ENCODE assay signal across 8 cellular contexts in the genomic region with DNA sequence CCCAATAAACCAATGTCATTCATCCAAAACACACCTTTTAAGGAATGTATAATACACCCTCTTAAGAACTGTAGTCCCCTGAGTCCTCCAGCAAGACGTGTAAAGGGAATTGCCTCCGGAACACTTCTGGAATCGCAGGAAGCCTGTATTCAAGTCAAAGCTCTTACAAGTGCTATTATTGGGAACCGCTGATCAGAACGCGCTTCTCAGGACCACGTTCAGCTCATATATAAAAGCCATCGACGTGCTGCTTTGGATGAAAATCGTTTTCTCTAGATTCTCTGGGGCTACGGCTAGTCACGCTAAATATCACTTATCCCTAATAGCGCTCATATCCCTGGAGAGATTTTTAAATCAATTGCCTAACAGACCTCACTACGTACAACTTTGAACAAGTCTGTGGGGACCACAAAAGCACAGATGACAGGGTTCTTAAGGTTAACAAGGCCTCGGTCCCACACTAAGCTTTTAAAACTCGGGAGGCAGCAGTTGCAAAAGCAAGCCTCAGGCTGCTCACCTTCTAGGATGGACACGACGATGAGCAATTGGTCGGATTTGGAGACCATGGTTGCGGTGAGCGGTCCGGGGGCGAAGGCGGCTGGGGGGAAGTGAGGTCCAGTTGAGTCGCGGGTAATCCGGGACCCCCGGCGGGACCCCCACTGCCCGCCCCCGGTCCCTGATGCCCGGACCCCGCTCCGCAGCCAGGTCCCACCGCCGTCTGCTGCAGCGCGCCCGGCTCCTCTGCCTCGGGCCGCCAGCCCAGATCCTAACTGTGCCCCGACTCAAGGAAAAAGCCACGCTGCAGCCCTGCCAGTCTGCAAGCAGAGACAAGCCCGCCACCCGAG. TPM values are rescaled to one million over a fixed set of nuclear protein-coding genes. Genes with fewer than 3 reads are reported as not detected.
DNase-seq lines count a peak whose midpoint lies in the region; ATAC-seq, FAIRE-seq and TF ChIP-seq lines count a peak whose summit lies in the region.

No MANE protein-coding gene starts in this region.

- 0% methylated on average over 26 of the region's 45 CpGs for WGBS in GM12878 (ENCODE audit: insufficient coverage, insufficient replicate concordance, low lambda C conversion rate, missing lambda C conversion rate)
- 0 to 1% (median 1%) methylated on average over 27 to 45 of the region's 45 CpGs for WGBS in small intestine, 3 donors

- RAD21 ChIA-PET in GM12878 (lab: Charles Lee; ENCODE audit: unreplicated experiment): interaction anchor here (0.9 to 4.0 kb wide), 24 partner anchors 10 to 189 kb away, joined by 3 to 30 read pairs (median 6); partner anchors contain the start of gene CSNK1G3

- SMC1A ChIA-PET in GM12878 (lab: Charles Lee; ENCODE audit: uncharacterized antibody, unreplicated experiment): interaction anchor here (0.6 to 6.9 kb wide), 34 partner anchors 10 to 720 kb away, joined by 3 to 52 read pairs (median 5); partner anchors contain the start of gene CSNK1G3

- H3K4me2 ChIP-seq in GM12878 (ENCODE audit: control insufficient read depth, insufficient read depth): peak overlapping the region; percentile 81

- no peak for FAIRE-seq in GM12878 (lab: Jason Lieb, UNC)
- no peak for FAIRE-seq in small intestine (lab: Jason Lieb, UNC)

- in situ Hi-C loops in GM12878 (cut with MboI): loop anchor here (25.0 kb wide), 1 partner anchor 190 kb away; no protein-coding TSS in a partner anchor

- H3K27me3 ChIP-seq in A673 (replicated peaks; ENCODE audit: insufficient read depth, low read depth, low read length, poor library complexity) (no peaks in the 10 kb centered on the region), GM12878 (replicated peaks in 1 of 2; ENCODE audit: control insufficient read depth in 2 of 2, insufficient read depth in 2 of 2, low read length in 1 of 2) (no peaks in the 10 kb centered on the region), small intestine (ENCODE audit: control insufficient read depth in 2 of 2, insufficient read depth in 2 of 2, low read length in 2 of 2) (no peaks in the 10 kb centered on the region)

- peak overlapping the region; percentile 72 for H3K9ac ChIP-seq in GM12878 (ENCODE audit: control insufficient read depth, insufficient read depth, low read length)

- DNase-seq in A673 (ENCODE audit: low spot score) (peak; percentile 22), ELR (ENCODE audit: low read depth) (peak; percentile 57), NCI-H187 treated with DMSO at 0.1 percent for 48 hours (lab: John Stamatoyannopoulos, UW) (peak; percentile 1), GM12878 (ENCODE audit: low read depth, low spot score) (no peak), small intestine (peak; percentile 42), NCI-H146 treated with DMSO at 0.1 percent for 48 hours (lab: John Stamatoyannopoulos, UW; ENCODE audit: unreplicated experiment) (no peak)

- TF ChIP-seq POLR2A in GM12878 (IDR thresholded peaks at IDR 0.05; ENCODE audit: low read depth, low read length): no peak

- TF ChIP-seq CTCF in A673 (conservative IDR thresholded peaks at IDR 0.05; ENCODE audit: low read depth, low read length) (no peak), GM12878 (IDR thresholded peaks at IDR 0.05 in 2 of 3, conservative IDR thresholded peaks at IDR 0.05 in 1 of 3; ENCODE audit: control insufficient read depth in 2 of 3, extremely low read depth in 1 of 3, insufficient read depth in 1 of 3, low read depth in 3 of 3, low read length in 3 of 3) (no peak)

- H3K4me3 ChIP-seq in A673 (ENCODE audit: low read depth, low read length, poor library complexity, severe bottlenecking) (peak overlapping the region; percentile 86), GM12878 (peak overlapping the region; percentile 83), iPS-11a (ENCODE audit: low read depth, low read length) (peak overlapping the region; percentile 81), small intestine (ENCODE audit: low read depth in 1 of 2, low read length in 2 of 2) (peak overlapping the region; percentile 76 to 90)

- BruUV-seq in A673 (replicated peaks; lab: Mats Ljungman, UMichigan) (no TSS peak), GM12878 (replicated peaks; lab: Mats Ljungman, UMichigan) (no TSS peak)

- intact Hi-C loops in A673 (cut with micrococcal nuclease; ENCODE audit: unreplicated experiment): loop anchor here (1.0 to 10.0 kb wide), 4 partner anchors 33 to 182 kb away; partner anchors contain the start of gene CSNK1G3
- intact Hi-C loops in GM12878 (cut with micrococcal nuclease; ENCODE audit: unreplicated experiment): loop anchor here (1.0 kb wide), 4 partner anchors 26 to 189 kb away; partner anchors contain the start of gene CSNK1G3

- CTCF ChIA-PET in A673 (lab: Charles Lee): interaction anchor here (0.9 to 1.4 kb wide), 6 partner anchors 18 to 906 kb away, joined by 3 to 11 read pairs (median 6); partner anchors contain the start of gene CSNK1G3
- CTCF ChIA-PET in GM12878 (lab: Yijun Ruan, JAX): interaction anchor here (1.0 to 3.0 kb wide), 33 partner anchors 10 to 720 kb away, joined by 3 to 37 read pairs (median 5); partner anchors contain the start of gene CSNK1G3

- no peak for TF ChIP-seq EP300 in GM12878 (IDR thresholded peaks at IDR 0.05; ENCODE audit: borderline replicate concordance in 1 of 2, control insufficient read depth in 1 of 2, low read depth in 2 of 2, low read length in 2 of 2)

- no peaks in the 10 kb centered on the region for H3K9me3 ChIP-seq in A673 (ENCODE audit: low read depth, low read length, poor library complexity, severe bottlenecking)
- no peaks in the 10 kb centered on the region for H3K9me3 ChIP-seq in GM12878 (replicated peaks; ENCODE audit: control insufficient read depth, insufficient read depth, low read length)
- no peaks in the 10 kb centered on the region for H3K9me3 ChIP-seq in small intestine (ENCODE audit: control insufficient read depth, low read depth)

- H3K27ac ChIP-seq in A673 (ENCODE audit: low read depth, low read length, poor library complexity, severe bottlenecking) (peak overlapping the region; percentile 93), GM12878 (ENCODE audit: control insufficient read depth, insufficient read depth) (peak overlapping the region; percentile 81), small intestine (ENCODE audit: low read depth in 1 of 2, low read length in 1 of 2) (peak overlapping the region; percentile 91 to 96)

- peaks cover 8% of the 10 kb centered on the region for H3K36me3 ChIP-seq in A673 (ENCODE audit: insufficient read depth, low read length, poor library complexity, severe bottlenecking)
- H3K36me3 ChIP-seq in GM12878 (ENCODE audit: control insufficient read depth in 2 of 2, insufficient read depth in 2 of 2, low read length in 1 of 2): peaks cover 0 to 4% of the 10 kb centered on the region in 2 experiments; a peak in 1 of 4 replicates
- no peaks in the 10 kb centered on the region for H3K36me3 ChIP-seq in small intestine (ENCODE audit: control insufficient read depth in 2 of 2, insufficient read depth in 2 of 2, low read length in 2 of 2)

- H3K79me2 ChIP-seq in GM12878 (ENCODE audit: control insufficient read depth, insufficient read depth, low read length): peaks cover 31% of the 10 kb centered on the region

- peak overlapping the region; percentile 85 for H2AFZ ChIP-seq in GM12878 (ENCODE audit: control insufficient read depth, low read depth, low read length)

- peaks cover 14% of the 10 kb centered on the region for H3K4me1 ChIP-seq in A673 (ENCODE audit: insufficient read depth, low read length, poor library complexity, severe bottlenecking)
- H3K4me1 ChIP-seq in GM12878 (ENCODE audit: control insufficient read depth, insufficient read depth, low read length): no peaks in the 10 kb centered on the region; the same call in 1 of the 2 replicates
- peaks cover 3 to 11% of the 10 kb centered on the region in 2 donors for H3K4me1 ChIP-seq in small intestine (ENCODE audit: control insufficient read depth in 2 of 2, insufficient read depth in 1 of 2, low read depth in 1 of 2, low read length in 1 of 2)

- TF ChIP-seq RAD21 in GM12878 (IDR thresholded peaks at IDR 0.05; ENCODE audit: insufficient read depth, low read depth, low read length): no peak

- ATAC-seq in HG02642 (IDR thresholded peaks at IDR 0.05; ENCODE audit: poor library complexity, unreplicated experiment) (peak; percentile 23), GM12878 (peak; percentile 37)

- H4K20me1 ChIP-seq in GM12878 (ENCODE audit: control insufficient read depth, insufficient read depth): no peaks in the 10 kb centered on the region

- POLR2A ChIA-PET in A673 (lab: Charles Lee; ENCODE audit: low non-redundant PET): interaction anchor here (1.4 kb wide), 1 partner anchor 32 kb away, joined by 3 read pairs; no protein-coding TSS in a partner anchor
- POLR2A ChIA-PET in GM12878 (lab: Charles Lee): interaction anchor here (0.6 to 2.9 kb wide), 10 partner anchors 25 to 183 kb away, joined by 3 to 16 read pairs (median 5); partner anchors contain the start of gene CSNK1G3

RNA-seq across cellular contexts. Expression of gene CEP120, which starts 0.5 kb away (rescaled TPM):
- total RNA-seq in A673 (2021): 25.5 and 25.7 TPM in 2 replicates
- total RNA-seq in GM12878 (2013; cell fraction: nucleolus; rRNA removed): 62.8 and 67.0 TPM in 2 replicates
- 15.5 TPM in 2 replicates for total RNA-seq in GM12878 (2014; rRNA removed)
- 20.4 and 20.6 TPM in 2 replicates for total RNA-seq in GM12878 (2014; rRNA removed; fragmentation: Illumina TruSeq; extraction: Trizol)
- 16.2 and 17.5 TPM in 2 replicates for total RNA-seq in GM12878 (2021)
- 4.1 TPM for polyA plus RNA-seq in GM12878 (2011; ENCODE audit: low read depth)
- 23.0 and 28.3 TPM in 2 replicates for polyA plus RNA-seq in GM12878 (2011; rRNA removed)
- 13.6 and 16.6 TPM in 2 replicates for polyA plus RNA-seq in GM12878 (2011; cell fraction: cytosol; rRNA removed)
- polyA plus RNA-seq in GM12878 (2011; cell fraction: nucleus; rRNA removed): 17.3 and 19.6 TPM in 2 replicates
- 5.7 and 7.8 TPM in 2 replicates for polyA plus RNA-seq in GM12878 (2012)
- polyA plus RNA-seq in GM12878 (2014; fragmentation: Illumina TruSeq; extraction: Trizol): 15.2 and 22.5 TPM in 2 replicates
- polyA plus RNA-seq in GM12878 (2014; fragmentation: Nextera tagmentation; extraction: Ambion mirVana): 1 to 10 TPM; 4.1 to 4.3 TPM
- 7.2 and 11.0 TPM in 2 replicates for polyA plus RNA-seq in GM12878 (2014; rRNA removed)
- 10 to 100 TPM in 1 of 2 experiments, 1 to 10 TPM in 1; 9.8 to 10.6 TPM for polyA plus RNA-seq in GM12878 (2016; fragmentation: Nextera tagmentation; extraction: Ambion mirVana)
- polyA minus RNA-seq in GM12878 (2011; rRNA and poly(A)+ RNA removed): 69.6 and 75.8 TPM in 2 replicates
- 11.6 and 13.6 TPM in 2 replicates for polyA minus RNA-seq in GM12878 (2011; cell fraction: cytosol; rRNA and poly(A)+ RNA removed)
- 33.4 and 51.1 TPM in 2 replicates for polyA minus RNA-seq in GM12878 (2011; cell fraction: nucleus; rRNA and poly(A)+ RNA removed)
- 1 to 10 TPM; 4.1 to 5.3 (median 4.9) TPM for polyA plus RNA-seq in small intestine

Comparison
In these comparisons a context has a peak if more than half of its experiments do, and no peak if none do; other contexts are left out.
1. DNase-seq: peak in A673 (single experiment), ELR (single experiment), NCI-H187 treated with DMSO at 0.1 percent for 48 hours (single experiment) and small intestine (single experiment); none in GM12878 (single experiment) and NCI-H146 treated with DMSO at 0.1 percent for 48 hours (single experiment).
2. Peak in every context shown above with its lines, with median percentiles within 50 percentile points of each other: H3K27ac ChIP-seq and H3K4me3 ChIP-seq.